20 cellular contexts compared by ENCODE assay signal in the genomic region with DNA sequence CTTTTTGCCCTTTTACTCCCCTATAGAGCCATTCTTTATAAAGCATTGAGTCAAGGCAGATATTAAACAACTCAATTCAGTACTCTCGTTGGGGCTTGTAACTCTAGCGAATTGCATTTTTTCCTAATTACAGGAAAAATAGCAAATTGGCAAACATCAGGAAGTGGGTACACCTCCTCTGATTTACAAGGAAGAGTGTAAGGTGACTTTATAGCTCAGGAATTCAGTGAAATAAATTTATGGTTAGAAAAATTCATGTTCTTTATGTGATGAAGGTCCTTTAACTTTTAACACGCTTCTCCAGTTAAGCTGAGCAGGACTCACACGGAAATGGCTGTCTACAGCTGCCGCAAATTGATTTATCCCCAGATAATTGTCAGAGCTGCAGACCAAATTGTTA.
DNase-seq lines count a peak whose midpoint lies in the region; ATAC-seq, FAIRE-seq and TF ChIP-seq lines count a peak whose summit lies in the region.
"Had no signal": no experiment of that assay in that cellular context is flagged by ENCODE, and none has a peak within 500 bp of the region (broad histone marks: within the 10 kb centered on the region; RNA-seq: fewer than 3 reads in every experiment).

No MANE protein-coding gene starts in this region.

- no peaks in the 10 kb centered on the region for H3K27me3 ChIP-seq in keratinocyte (ENCODE audit: control insufficient read depth, extremely low read depth, insufficient read depth, low read length)
- H3K27me3 ChIP-seq: BLaER1 had no signal

- no peak overlapping the region for H2AFZ ChIP-seq in keratinocyte (ENCODE audit: control insufficient read depth, low read length)

- no peaks in the 10 kb centered on the region for H3K79me2 ChIP-seq in keratinocyte (ENCODE audit: control insufficient read depth, insufficient read depth, low read length)

- ATAC-seq in GM19455 (IDR thresholded peaks at IDR 0.05; ENCODE audit: unreplicated experiment), result no peak
- ATAC-seq: CD8-positive, alpha-beta T cell had no signal

- H3K9ac ChIP-seq in SK-N-MC (ENCODE audit: insufficient read length), result no peak overlapping the region
- H3K9ac ChIP-seq in keratinocyte (ENCODE audit: control insufficient read depth, extremely low read depth, insufficient read depth, low read length), result no peak overlapping the region
- H3K9ac ChIP-seq: BLaER1 had no signal

- H3K4me3 ChIP-seq in SK-N-MC (peak overlapping the region; percentile 16; the same call in 1 of the 2 replicates), keratinocyte (ENCODE audit: control insufficient read depth in 2 of 3, extremely low read depth in 1 of 3, insufficient read depth in 2 of 3, low read depth in 1 of 3, low read length in 3 of 3) (no peak overlapping the region)
- H3K4me3 ChIP-seq: BLaER1 had no signal

- no peaks in the 10 kb centered on the region for H3K36me3 ChIP-seq in SK-N-MC (ENCODE audit: insufficient read depth, low read length)
- no peaks in the 10 kb centered on the region for H3K36me3 ChIP-seq in keratinocyte (ENCODE audit: control insufficient read depth in 2 of 2, extremely low read depth in 1 of 2, insufficient read depth in 2 of 2, low read length in 2 of 2)

- H4K20me1 ChIP-seq in keratinocyte (ENCODE audit: control insufficient read depth, extremely low read depth, insufficient read depth, low read length), result no peaks in the 10 kb centered on the region

- H3K9me3 ChIP-seq in SK-N-MC (ENCODE audit: low read depth, low read length), result no peaks in the 10 kb centered on the region
- H3K9me3 ChIP-seq in keratinocyte (ENCODE audit: control insufficient read depth, low read depth, low read length), result no peaks in the 10 kb centered on the region
- H3K9me3 ChIP-seq: BLaER1, Caco-2 had no signal

- no peaks in the 10 kb centered on the region for H3K9me1 ChIP-seq in keratinocyte (ENCODE audit: control insufficient read depth, extremely low read depth, insufficient read depth, low read length)

- dilution Hi-C loops in keratinocyte (cut with MboI; ENCODE audit: extremely low pct_ligation_motif_present, low sequenced_read_pairs), result no loop called here

- H3K4me1 ChIP-seq in keratinocyte (ENCODE audit: control insufficient read depth, extremely low read depth, insufficient read depth, low read length), result peaks cover 4% of the 10 kb centered on the region
- H3K4me1 ChIP-seq: Caco-2 had no signal

- TF ChIP-seq CTCF in GM10266 (IDR thresholded peaks at IDR 0.05; ENCODE audit: control insufficient read depth, insufficient read depth, low read depth, missing control alignments) (peak; percentile 3), keratinocyte (optimal IDR thresholded peaks at IDR 0.05 in 1 of 3, IDR thresholded peaks at IDR 0.05 in 1 of 3, conservative IDR thresholded peaks at IDR 0.05 in 1 of 3; ENCODE audit: extremely low read depth in 1 of 3, insufficient read depth in 2 of 3, low read length in 3 of 3) (no peak)

- peak overlapping the region; percentile 11 for H3K4me2 ChIP-seq in keratinocyte (ENCODE audit: control insufficient read depth, extremely low read depth, insufficient read depth, low read depth, low read length)
- H3K4me2 ChIP-seq: BLaER1 had no signal

- H3K27ac ChIP-seq in SK-N-MC (no peak overlapping the region), keratinocyte (ENCODE audit: control insufficient read depth, insufficient read depth, low read length) (no peak overlapping the region)
- H3K27ac ChIP-seq: BLaER1, C4-2B had no signal

- no peak for DNase-seq in GM10266 (ENCODE audit: extremely low spot score)
- no peak for DNase-seq in SK-N-MC (ENCODE audit: low read depth, low spot score)
- no peak for DNase-seq in keratinocyte (ENCODE audit: low read depth, low spot score)
- DNase-seq in medulla oblongata (ENCODE audit: extremely low spot score), result no peak
- no peak for DNase-seq in UCSD-AML1 (lab: John Stamatoyannopoulos, UW; ENCODE audit: unreplicated experiment)
- DNase-seq: Caco-2; CD4-positive, CD25-positive, alpha-beta regulatory T cell; CD8-positive, alpha-beta T cell; DMS153; DND-41; EL; GDM1; GOT3; H7; HCEC 1CT had no signal

- no peak for FAIRE-seq in keratinocyte (lab: Jason Lieb, UNC)
- FAIRE-seq: GM12891, GM18507 had no signal
